Comparison of ENCODE assay signal across 19 cellular contexts in genomic region chr6:17938885-17939284, GRCh38. TPM values are rescaled to one million over a fixed set of nuclear protein-coding genes. Genes with fewer than 3 reads are reported as not detected.
DNase-seq lines count a peak whose midpoint lies in the region; ATAC-seq, FAIRE-seq and TF ChIP-seq lines count a peak whose summit lies in the region.
"Had no signal": no experiment of that assay in that cellular context is flagged by ENCODE, and none has a peak within 500 bp of the region (broad histone marks: within the 10 kb centered on the region; RNA-seq: fewer than 3 reads in every experiment).

No MANE protein-coding gene starts in this region.

- H4K20me1 ChIP-seq in HepG2 (ENCODE audit: insufficient read depth, low read length) = no peaks in the 10 kb centered on the region

- no peak overlapping the region for H2BK15ac ChIP-seq in mesendoderm (replicated peaks; ENCODE audit: low read depth)

- no peak overlapping the region for H3K4me3 ChIP-seq in HepG2 (replicated peaks in 1 of 3; ENCODE audit: insufficient read depth in 1 of 3, low read depth in 2 of 3, low read length in 3 of 3)
- no peak overlapping the region for H3K4me3 ChIP-seq in right lobe of liver
- no peak overlapping the region for H3K4me3 ChIP-seq in mesendoderm (ENCODE audit: low read length)
- H3K4me3 ChIP-seq in right cardiac atrium (ENCODE audit: low read length) = no peak overlapping the region
- H3K4me3 ChIP-seq: tibial nerve had no signal

- H3K9me3 ChIP-seq in HepG2 (ENCODE audit: low read length) = no peaks in the 10 kb centered on the region
- H3K9me3 ChIP-seq in right lobe of liver = no peaks in the 10 kb centered on the region
- H3K9me3 ChIP-seq in right cardiac atrium (ENCODE audit: control insufficient read depth, low read length) = no peaks in the 10 kb centered on the region
- H3K9me3 ChIP-seq: tibial nerve had no signal

- in situ Hi-C loops in HepG2 (cut with HindIII; ENCODE audit: extremely low pct_ligation_motif_present, low pct_unique_long_range_greater_than_20kb) = no loop called here

- H2BK5ac ChIP-seq in mesendoderm (ENCODE audit: low read length) = no peak overlapping the region

- H3K9ac ChIP-seq in HepG2 (ENCODE audit: insufficient read depth, low read depth, low read length) (no peak overlapping the region), mesendoderm (ENCODE audit: low read length) (no peak overlapping the region)

- H3K56ac ChIP-seq in mesendoderm (ENCODE audit: low read length) = no peak overlapping the region

- no peak overlapping the region for H3K4ac ChIP-seq in mesendoderm (ENCODE audit: low read depth, low read length)

- H3K79me2 ChIP-seq in HepG2 (ENCODE audit: insufficient read depth, low read length) (no peaks in the 10 kb centered on the region), mesendoderm (ENCODE audit: control insufficient read depth, insufficient read depth, low read length) (peaks cover 2% of the 10 kb centered on the region)

- no peak for TF ChIP-seq RAD21 in HepG2 (CRISPR knock-in tag; IDR thresholded peaks at IDR 0.05)

- no peak overlapping the region for H4K5ac ChIP-seq in mesendoderm (ENCODE audit: low read length)

- H3K79me1 ChIP-seq in mesendoderm (ENCODE audit: low read length) = peaks cover 1% of the 10 kb centered on the region

- no peak for FAIRE-seq in HepG2 (lab: Jason Lieb, UNC)
- FAIRE-seq: H54 had no signal

- no peak overlapping the region for H3K18ac ChIP-seq in mesendoderm (ENCODE audit: low read length)

- H3K23ac ChIP-seq in mesendoderm (ENCODE audit: low read length) = no peak overlapping the region

- no peak overlapping the region for H2AK5ac ChIP-seq in mesendoderm (ENCODE audit: low read length)

- DNase-seq in HepG2 (ENCODE audit: low spot score) (no peak), right lobe of liver (no peak), amniotic epithelial cell (ENCODE audit: low read depth) (peak; percentile 12), fibroblast of peridontal ligament (ENCODE audit: extremely low read depth) (peak; percentile 90), mesendoderm (no peak), right cardiac atrium (no peak), DMS53 treated with DMSO at 0.1 percent for 48 hours (lab: John Stamatoyannopoulos, UW; ENCODE audit: unreplicated experiment) (no peak)
- no peak for DNase-seq in activated CD4-positive, alpha-beta T cell treated with anti-CD3 and anti-CD28 coated beads, Interleukin-2, amount 50 U/mL, for 4 hours
- DNase-seq: ACHN; activated T-cell treated with anti-CD3 and anti-CD28 coated beads, Interleukin-2, amount 50 U/mL, for 4 hours; CD8-positive, alpha-beta memory T cell; cerebellar nuclear complex; GF-D8; hippocampal formation; left colon; NCI-H1092 treated with DMSO at 0.1 percent for 48 hours; occipital lobe had no signal

- TF ChIP-seq CTCF in HepG2 (CRISPR knock-in tag; IDR thresholded peaks at IDR 0.05) = no peak
- no peak for TF ChIP-seq CTCF in right lobe of liver (IDR thresholded peaks at IDR 0.05)

- intact Hi-C loops in HepG2 (cut with micrococcal nuclease; ENCODE audit: unreplicated experiment) = no loop called here
- intact Hi-C loops in right lobe of liver (cut with DNase I) = no loop called here
- intact Hi-C loops in right cardiac atrium (cut with DNase I) = no loop called here

- TF ChIP-seq POLR2A in HepG2 (IDR thresholded peaks at IDR 0.05; ENCODE audit: insufficient read depth in 1 of 2, low read depth in 2 of 2, low read length in 2 of 2) (no peak), right lobe of liver (IDR thresholded peaks at IDR 0.05) (no peak)

- BruUV-seq in HepG2 (replicated peaks; lab: Mats Ljungman, UMichigan) = no TSS peak

- H4K8ac ChIP-seq in mesendoderm (ENCODE audit: low read depth, low read length) = no peak overlapping the region

- no peak overlapping the region for H3K27ac ChIP-seq in HepG2 (ENCODE audit: extremely low read length, insufficient read depth, low read length)
- H3K27ac ChIP-seq in right lobe of liver = no peak overlapping the region
- no peak overlapping the region for H3K27ac ChIP-seq in mesendoderm (ENCODE audit: low read depth, low read length)
- H3K27ac ChIP-seq in right cardiac atrium (ENCODE audit: low read length) = no peak overlapping the region
- H3K27ac ChIP-seq: tibial nerve had no signal

- POLR2A ChIA-PET in HepG2 (lab: Yijun Ruan, JAX) = no interaction called here

- H3K4me2 ChIP-seq in HepG2 (ENCODE audit: low read depth, low read length) (no peak overlapping the region), mesendoderm (ENCODE audit: low read length) (no peak overlapping the region)

- no peaks in the 10 kb centered on the region for H3K36me3 ChIP-seq in HepG2 (replicated peaks in 1 of 2; ENCODE audit: control insufficient read depth in 1 of 2, insufficient read depth in 2 of 2, low read length in 2 of 2)
- H3K36me3 ChIP-seq in right lobe of liver = no peaks in the 10 kb centered on the region
- H3K36me3 ChIP-seq in mesendoderm (ENCODE audit: control insufficient read depth, insufficient read depth, low read length) = no peaks in the 10 kb centered on the region

- H2BK120ac ChIP-seq in mesendoderm (ENCODE audit: low read depth, low read length) = no peak overlapping the region

- ATAC-seq in HepG2 (no peak), right lobe of liver (no peak), right cardiac atrium (no peak)
- ATAC-seq: activated T-cell treated with anti-CD3 and anti-CD28 coated beads, Interleukin-2, amount 50 U/mL, for 4 hours; left colon had no signal

- H2AFZ ChIP-seq in HepG2 (ENCODE audit: low read length) = no peak overlapping the region

- H3K4me1 ChIP-seq in HepG2 (ENCODE audit: insufficient read depth, low read length) = peaks cover 7% of the 10 kb centered on the region
- H3K4me1 ChIP-seq in right lobe of liver = peaks cover 0 to 9% (median 0%) of the 10 kb centered on the region in 4 donors
- peaks cover 2% of the 10 kb centered on the region for H3K4me1 ChIP-seq in mesendoderm (ENCODE audit: control insufficient read depth, low read depth, low read length)
- peaks cover 5% of the 10 kb centered on the region for H3K4me1 ChIP-seq in right cardiac atrium (ENCODE audit: control insufficient read depth, insufficient read depth, low read length)

- 99% methylated on average over 2 of the region's 2 CpGs for WGBS in HepG2 (ENCODE audit: low lambda C conversion rate)
- 95% methylated on average over 2 of the region's 2 CpGs for WGBS in right lobe of liver (ENCODE audit: insufficient coverage, low coverage, low lambda C conversion rate, missing lambda C conversion rate)
- no CpG with 5 or more reads among the region's 2 CpGs for WGBS in mesendoderm (ENCODE audit: extremely low coverage, insufficient coverage, low lambda C conversion rate)
- 91% methylated on average over 2 of the region's 2 CpGs for WGBS in right cardiac atrium

- TF ChIP-seq EP300 in HepG2 (IDR thresholded peaks at IDR 0.05; ENCODE audit: low read depth in 2 of 2, low read length in 2 of 2) (no peak), HepG2 (CRISPR knock-in tag; IDR thresholded peaks at IDR 0.05; ENCODE audit: borderline replicate concordance) (no peak)

- H3K27me3 ChIP-seq in HepG2 (ENCODE audit: control insufficient read depth in 1 of 2, insufficient read depth in 2 of 2, low read length in 2 of 2) (no peaks in the 10 kb centered on the region), right lobe of liver (no peaks in the 10 kb centered on the region), mesendoderm (ENCODE audit: insufficient read depth, low read length, poor library complexity) (no peaks in the 10 kb centered on the region), right cardiac atrium (ENCODE audit: control insufficient read depth, insufficient read depth) (no peaks in the 10 kb centered on the region)
- H3K27me3 ChIP-seq: tibial nerve had no signal

- CTCF ChIA-PET in HepG2 (lab: Yijun Ruan, JAX; ENCODE audit: low intra/inter-chr PET ratio, low total read pairs) = no interaction called here

TF ChIP-seq in HepG2, 621 proteins besides CTCF, POLR2A, EP300 and RAD21:
- TF ChIP-seq ZFP82 (CRISPR knock-in tag; IDR thresholded peaks at IDR 0.05; ENCODE audit: borderline replicate concordance) (0 out of 2 replicates have a peak, but pooled peaks have one; percentile 30), PPARG (CRISPR knock-in tag; conservative IDR thresholded peaks at IDR 0.05) (no peak)

RNA-seq across cellular contexts. Expression of gene KIF13A, which starts 48.5 kb away (rescaled TPM):
- total RNA-seq in HepG2 (2016; rRNA removed; fragmentation: Illumina TruSeq; extraction: Trizol) (37.2 and 48.3 TPM in 2 replicates), right lobe of liver (10 to 100 TPM; 17.7 to 19.4 (median 18.4) TPM), right cardiac atrium (10 to 100 TPM; 59.8 to 79.6 (median 73.3) TPM)
- total RNA-seq in HepG2 (2016; cell fraction: cytosol; rRNA removed; fragmentation: Illumina TruSeq; extraction: Trizol; ENCODE audit: low read depth) = 12.1 and 13.7 TPM in 2 replicates
- total RNA-seq in HepG2 (2016; cell fraction: insoluble cytoplasmic fraction; rRNA removed; fragmentation: Illumina TruSeq; extraction: Trizol) = 35.4 and 47.0 TPM in 2 replicates
- 23.2 and 29.0 TPM in 2 replicates for total RNA-seq in HepG2 (2016; cell fraction: membrane; rRNA removed; fragmentation: Illumina TruSeq; extraction: Trizol)
- total RNA-seq in HepG2 (2016; cell fraction: nucleus; rRNA removed; fragmentation: Illumina TruSeq; extraction: Trizol) = 37.1 and 42.5 TPM in 2 replicates
- polyA plus RNA-seq in HepG2 (2011; rRNA removed) (19.5 and 21.1 TPM in 2 replicates), right cardiac atrium (27.2 TPM)
- polyA plus RNA-seq in HepG2 (2011; cell fraction: cytosol; rRNA removed) = 14.7 and 19.5 TPM in 2 replicates
- 16.8 and 17.7 TPM in 2 replicates for polyA plus RNA-seq in HepG2 (2011; cell fraction: nucleus; rRNA removed)
- 17.5 and 22.9 TPM in 2 replicates for polyA plus RNA-seq in HepG2 (2012)
- 12.4 and 13.8 TPM in 2 replicates for polyA plus RNA-seq in HepG2 (2016; cell fraction: cytosol; fragmentation: Illumina TruSeq; extraction: Trizol; ENCODE audit: low read depth)
- polyA plus RNA-seq in HepG2 (2016; cell fraction: insoluble cytoplasmic fraction; fragmentation: Illumina TruSeq; extraction: Trizol; ENCODE audit: low read depth) = 33.5 and 35.2 TPM in 2 replicates
- 17.4 and 21.2 TPM in 2 replicates for polyA plus RNA-seq in HepG2 (2016; cell fraction: membrane; fragmentation: Illumina TruSeq; extraction: Trizol; ENCODE audit: low read depth)
- 32.6 and 33.2 TPM in 2 replicates for polyA plus RNA-seq in HepG2 (2016; cell fraction: nucleus; fragmentation: Illumina TruSeq; extraction: Trizol; ENCODE audit: insufficient read depth, low read depth)
- 22.0 and 49.6 TPM in 2 replicates for polyA minus RNA-seq in HepG2 (2011; rRNA and poly(A)+ RNA removed; ENCODE audit: low replicate concordance)
- 22.4 TPM in 2 replicates for polyA minus RNA-seq in HepG2 (2011; cell fraction: cytosol; rRNA and poly(A)+ RNA removed)
- 55.1 and 57.9 TPM in 2 replicates for polyA minus RNA-seq in HepG2 (2011; cell fraction: nucleus; rRNA and poly(A)+ RNA removed)
- polyA plus RNA-seq in mesendoderm (2013, experiment 1 of 2) = 16.8 TPM
- polyA plus RNA-seq in mesendoderm (2013, experiment 2 of 2) = 16.8 TPM

Comparison
In these comparisons a context has a peak if more than half of its experiments do, and no peak if none do; other contexts are left out.
1. DNase-seq: peak in amniotic epithelial cell (single experiment) and fibroblast of peridontal ligament (single experiment); none in HepG2 (single experiment), right lobe of liver (0 of 3), activated CD4-positive, alpha-beta T cell treated with anti-CD3 and anti-CD28 coated beads, Interleukin-2, amount 50 U/mL, for 4 hours (0 of 2), mesendoderm (single experiment), right cardiac atrium (0 of 3) and DMS53 treated with DMSO at 0.1 percent for 48 hours (single experiment).